Comparison of ENCODE assay signal across 27 cellular contexts in the genomic region with DNA sequence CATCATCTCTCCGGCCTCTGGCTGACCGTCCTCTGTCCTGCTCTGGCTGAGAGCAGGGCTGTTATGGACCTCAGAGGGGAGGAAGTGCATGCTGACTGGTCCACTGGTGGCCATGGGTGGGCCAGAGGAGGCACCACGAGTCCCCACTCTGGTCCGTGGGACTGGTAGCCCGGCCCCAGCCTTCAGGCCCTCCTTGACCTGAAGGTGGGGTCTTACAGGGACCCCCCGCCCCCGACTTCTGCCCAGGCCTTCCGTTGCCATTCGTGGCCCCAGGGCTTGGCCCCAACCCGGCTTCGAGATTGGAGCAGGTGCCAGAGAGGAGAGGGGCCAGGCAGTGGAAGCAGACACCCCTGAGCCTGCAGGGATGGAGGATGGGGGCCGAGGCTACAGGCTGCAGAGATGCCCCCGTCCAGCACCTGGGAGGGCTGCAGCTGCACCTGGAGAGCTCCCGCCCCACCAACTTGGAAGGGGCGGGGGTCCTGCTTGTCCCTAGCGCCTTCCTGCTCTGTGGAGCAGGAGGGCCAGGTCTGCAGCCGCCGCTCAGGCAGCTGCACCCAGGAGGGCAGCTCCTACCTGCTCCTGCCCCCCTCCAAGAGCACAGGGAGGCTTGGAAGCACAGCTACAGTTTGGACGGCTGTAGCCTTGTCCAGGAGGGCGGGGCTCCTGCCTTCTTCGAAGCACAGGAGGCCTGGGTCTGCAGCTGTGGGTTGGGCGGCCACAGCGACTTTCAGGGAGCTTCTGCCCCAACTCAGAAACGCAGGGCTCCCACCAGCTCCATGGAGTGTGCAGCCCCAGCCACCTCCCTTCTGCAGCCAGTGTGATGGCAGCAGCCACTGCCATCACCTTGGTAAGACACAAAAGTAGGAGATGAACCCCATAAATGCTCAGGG.
DNase-seq lines count a peak whose midpoint lies in the region; ATAC-seq and TF ChIP-seq lines count a peak whose summit lies in the region.
"Had no signal": no experiment of that assay in that cellular context is flagged by ENCODE, and none has a peak within 500 bp of the region (broad histone marks: within the 10 kb centered on the region; RNA-seq: fewer than 3 reads in every experiment).

No MANE protein-coding gene starts in this region.

- no peak for TF ChIP-seq CTCF in activated CD8-positive, alpha-beta T cell treated with anti-CD3 and anti-CD28 coated beads for 36 hours (IDR thresholded peaks at IDR 0.05)
- TF ChIP-seq CTCF in right atrium auricular region (IDR thresholded peaks at IDR 0.05): no peak
- no peak for TF ChIP-seq CTCF in lung (IDR thresholded peaks at IDR 0.05; ENCODE audit: control extremely low read depth, extremely low read depth)
- TF ChIP-seq CTCF in vagina (IDR thresholded peaks at IDR 0.05): no peak

- H3K27ac Mint-ChIP-seq in activated CD8-positive, alpha-beta T cell treated with anti-CD3 and anti-CD28 coated beads, Interleukin-2, amount 10 ng/mL, durations not matched to agents 7 days and 5 days: no peak overlapping the region
- H3K27ac Mint-ChIP-seq in activated CD8-positive, alpha-beta T cell treated with anti-CD3 and anti-CD28 coated beads for 36 hours: no peak overlapping the region
- H3K27ac Mint-ChIP-seq: CD14-positive monocyte, IgD-negative memory B cell had no signal

- H3K36me3 ChIP-seq in right atrium auricular region (no peaks in the 10 kb centered on the region), lung (ENCODE audit: control insufficient read depth in 2 of 2, insufficient read depth in 2 of 2, low read length in 2 of 2) (no peaks in the 10 kb centered on the region), vagina (no peaks in the 10 kb centered on the region)
- H3K36me3 ChIP-seq: BE2C had no signal

- H3K36me3 Mint-ChIP-seq in activated CD8-positive, alpha-beta T cell treated with anti-CD3 and anti-CD28 coated beads, Interleukin-2, amount 10 ng/mL, durations not matched to agents 7 days and 5 days (ENCODE audit: low read depth): peaks cover 3% of the 10 kb centered on the region
- H3K36me3 Mint-ChIP-seq in activated CD8-positive, alpha-beta T cell treated with anti-CD3 and anti-CD28 coated beads for 36 hours (ENCODE audit: low read depth): peaks cover 3% of the 10 kb centered on the region
- H3K36me3 Mint-ChIP-seq: CD14-positive monocyte; CD8-positive, alpha-beta memory T cell had no signal

- POLR2A ChIA-PET in activated CD8-positive, alpha-beta T cell treated with anti-CD3 and anti-CD28 coated beads, Interleukin-2, amount 10 ng/mL, durations not matched to agents 7 days and 5 days (lab: Charles Lee): interaction anchor here (1.0 to 1.7 kb wide), 2 partner anchors 14 to 34 kb away, joined by 4 read pairs; no protein-coding TSS in a partner anchor
- POLR2A ChIA-PET in activated CD8-positive, alpha-beta T cell treated with anti-CD3 and anti-CD28 coated beads for 36 hours (lab: Charles Lee): interaction anchor here (0.6 to 2.4 kb wide), 3 partner anchors 10 to 28 kb away, joined by 3 to 8 read pairs (median 4); no protein-coding TSS in a partner anchor

- TF ChIP-seq POLR2A in vagina (IDR thresholded peaks at IDR 0.05): no peak

- H3K27me3 ChIP-seq in right atrium auricular region: no peaks in the 10 kb centered on the region
- no peaks in the 10 kb centered on the region for H3K27me3 ChIP-seq in lung (ENCODE audit: control insufficient read depth, insufficient read depth)
- no peaks in the 10 kb centered on the region for H3K27me3 ChIP-seq in vagina
- H3K27me3 ChIP-seq: BE2C had no signal

- no peak for ATAC-seq in activated CD8-positive, alpha-beta T cell treated with anti-CD3 and anti-CD28 coated beads, Interleukin-2, amount 10 ng/mL, durations not matched to agents 7 days and 5 days
- no peak for ATAC-seq in activated CD8-positive, alpha-beta T cell treated with anti-CD3 and anti-CD28 coated beads for 36 hours
- no peak for ATAC-seq in Right ventricle myocardium inferior
- ATAC-seq in lung (ENCODE audit: insufficient read depth, low FRiP score): no peak
- no peak for ATAC-seq in GM21723 (IDR thresholded peaks at IDR 0.05; ENCODE audit: unreplicated experiment)
- ATAC-seq: PC-3 had no signal

- peaks cover 25% of the 10 kb centered on the region for H3K4me1 Mint-ChIP-seq in activated CD8-positive, alpha-beta T cell treated with anti-CD3 and anti-CD28 coated beads, Interleukin-2, amount 10 ng/mL, durations not matched to agents 7 days and 5 days (ENCODE audit: low read depth)
- H3K4me1 Mint-ChIP-seq in activated CD8-positive, alpha-beta T cell treated with anti-CD3 and anti-CD28 coated beads for 36 hours (ENCODE audit: low read depth): peaks cover 37% of the 10 kb centered on the region

- CTCF ChIA-PET in activated CD8-positive, alpha-beta T cell treated with anti-CD3 and anti-CD28 coated beads, Interleukin-2, amount 10 ng/mL, durations not matched to agents 7 days and 5 days (lab: Charles Lee): interaction anchor here (1.2 to 11.3 kb wide), 3 partner anchors 20 to 32 kb away, joined by 4 to 104 read pairs (median 4); no protein-coding TSS in a partner anchor
- CTCF ChIA-PET in activated CD8-positive, alpha-beta T cell treated with anti-CD3 and anti-CD28 coated beads for 36 hours (lab: Charles Lee): interaction anchor here (1.1 to 11.3 kb wide), 5 partner anchors 10 to 29 kb away, joined by 3 to 104 read pairs (median 4); no protein-coding TSS in a partner anchor

- no peak overlapping the region for H3K27ac ChIP-seq in right atrium auricular region
- no peak overlapping the region for H3K27ac ChIP-seq in lung (ENCODE audit: low read depth in 1 of 2, low read length in 1 of 2)
- no peak overlapping the region for H3K27ac ChIP-seq in vagina
- H3K27ac ChIP-seq: HL-60, KMS-11 had no signal

- H3K27me3 Mint-ChIP-seq in activated CD8-positive, alpha-beta T cell treated with anti-CD3 and anti-CD28 coated beads, Interleukin-2, amount 10 ng/mL, durations not matched to agents 7 days and 5 days (ENCODE audit: low read depth): no peaks in the 10 kb centered on the region
- H3K27me3 Mint-ChIP-seq in activated CD8-positive, alpha-beta T cell treated with anti-CD3 and anti-CD28 coated beads for 36 hours: no peaks in the 10 kb centered on the region
- H3K27me3 Mint-ChIP-seq: CD8-positive, alpha-beta memory T cell had no signal

- H3K9me3 Mint-ChIP-seq in activated CD8-positive, alpha-beta T cell treated with anti-CD3 and anti-CD28 coated beads, Interleukin-2, amount 10 ng/mL, durations not matched to agents 7 days and 5 days (ENCODE audit: insufficient read depth): no peaks in the 10 kb centered on the region
- H3K9me3 Mint-ChIP-seq in activated CD8-positive, alpha-beta T cell treated with anti-CD3 and anti-CD28 coated beads for 36 hours: peaks cover 1% of the 10 kb centered on the region
- H3K9me3 Mint-ChIP-seq: CD8-positive, alpha-beta memory T cell; IgD-negative memory B cell had no signal

- H3K4me3 ChIP-seq in right atrium auricular region (no peak overlapping the region), lung (no peak overlapping the region), vagina (no peak overlapping the region)

- H3K9me3 ChIP-seq in right atrium auricular region (no peaks in the 10 kb centered on the region), lung (ENCODE audit: control insufficient read depth in 2 of 2, insufficient read depth in 1 of 2, low read length in 1 of 2) (no peaks in the 10 kb centered on the region), vagina (no peaks in the 10 kb centered on the region)
- H3K9me3 ChIP-seq: BE2C had no signal

- intact Hi-C loops in activated CD8-positive, alpha-beta T cell treated with anti-CD3 and anti-CD28 coated beads for 36 hours (cut with micrococcal nuclease): no loop called here
- intact Hi-C loops in Right ventricle myocardium inferior (cut with DNase I): no loop called here
- intact Hi-C loops in vagina (cut with DNase I): no loop called here

- WGBS in lung, 2 donors: 91% methylated on average over 22 to 24 of the region's 24 CpGs

- H3K4me1 ChIP-seq in right atrium auricular region (peaks cover 0 to 18% of the 10 kb centered on the region in 2 donors), lung (ENCODE audit: control insufficient read depth in 2 of 2, insufficient read depth in 2 of 2, low read length in 2 of 2) (peaks cover 0 to 4% of the 10 kb centered on the region in 2 donors), vagina (peaks cover 43% of the 10 kb centered on the region)
- H3K4me1 ChIP-seq: BE2C had no signal

- no peak overlapping the region for H3K4me3 Mint-ChIP-seq in activated CD8-positive, alpha-beta T cell treated with anti-CD3 and anti-CD28 coated beads, Interleukin-2, amount 10 ng/mL, durations not matched to agents 7 days and 5 days
- H3K4me3 Mint-ChIP-seq in activated CD8-positive, alpha-beta T cell treated with anti-CD3 and anti-CD28 coated beads for 36 hours: no peak overlapping the region
- H3K4me3 Mint-ChIP-seq: CD14-positive monocyte; CD8-positive, alpha-beta memory T cell; IgD-negative memory B cell had no signal

- peak; percentile 18 for DNase-seq in activated CD8-positive, alpha-beta T cell treated with anti-CD3 and anti-CD28 coated beads, Interleukin-2, amount 10 ng/mL, durations not matched to agents 7 days and 5 days
- DNase-seq in activated CD8-positive, alpha-beta T cell treated with anti-CD3 and anti-CD28 coated beads for 36 hours: no peak
- DNase-seq in right atrium auricular region (ENCODE audit: low spot score): peak; percentile 11
- no peak for DNase-seq in Right ventricle myocardium inferior (ENCODE audit: missing footprints)
- peak; percentile 25 for DNase-seq in lung (ENCODE audit: low spot score)
- DNase-seq in vagina (ENCODE audit: extremely low spot score in 2 of 2): peak; percentile 70 to 94
- no peak for DNase-seq in pons (ENCODE audit: low spot score)
- DNase-seq: 8988T; ACHN; BE2C; CD8-positive, alpha-beta memory T cell; DMS 273 treated with DMSO at 0.1 percent for 48 hours; DMS79; EL; GDM1; MM.1S; NCI-H2029 treated with DMSO at 0.1 percent for 48 hours; NCI-H446 treated with DMSO at 0.1 percent for 48 hours; NCI-H526; NCI-H82; NK-92 treated with Interleukin-12 subunit alpha and Interleukin-12 subunit beta, amount 100 ng/mL, for 24 hours; PC-3 had no signal

Comparison
In these comparisons a context has a peak if more than half of its experiments do, and no peak if none do; other contexts are left out.
1. DNase-seq: peak in activated CD8-positive, alpha-beta T cell treated with anti-CD3 and anti-CD28 coated beads, Interleukin-2, amount 10 ng/mL, durations not matched to agents 7 days and 5 days (single experiment), right atrium auricular region (single experiment), lung (single experiment) and vagina (2 of 2); none in activated CD8-positive, alpha-beta T cell treated with anti-CD3 and anti-CD28 coated beads for 36 hours (single experiment), Right ventricle myocardium inferior (single experiment) and pons (single experiment).